ENCODE assay signal across 27 cellular contexts in genomic region chr3:45365060-45365459, GRCh38. TPM values are rescaled to one million over a fixed set of nuclear protein-coding genes. Genes with fewer than 3 reads are reported as not detected.
A peak's percentile ranks its signal among the peaks of the same experiment; 100 is the strongest.
DNase-seq lines count a peak whose midpoint lies in the region; ATAC-seq and TF ChIP-seq lines count a peak whose summit lies in the region.
"Had no signal": no experiment of that assay in that cellular context is flagged by ENCODE, and none has a peak within 500 bp of the region (broad histone marks: within the 10 kb centered on the region; RNA-seq: fewer than 3 reads in every experiment).

No MANE protein-coding gene starts in this region.

- H3K4me3 Mint-ChIP-seq in naive thymus-derived CD4-positive, alpha-beta T cell: no peak overlapping the region
- H3K4me3 Mint-ChIP-seq: activated CD4-positive, alpha-beta T cell treated with anti-CD3 and anti-CD28 coated beads for 36 hours; activated naive CD8-positive, alpha-beta T cell; CD4-positive, alpha-beta T cell; immature natural killer cell; memory B cell had no signal

- no peaks in the 10 kb centered on the region for H3K27me3 ChIP-seq in SK-N-SH (ENCODE audit: insufficient read depth)
- H3K27me3 ChIP-seq in smooth muscle cell (ENCODE audit: low read depth): no peaks in the 10 kb centered on the region
- no peaks in the 10 kb centered on the region for H3K27me3 ChIP-seq in naive thymus-derived CD4-positive, alpha-beta T cell (ENCODE audit: control insufficient read depth in 2 of 2, insufficient read depth in 2 of 2, low read length in 2 of 2)
- H3K27me3 ChIP-seq: body of pancreas, ovary, suprapubic skin, upper lobe of left lung had no signal

- H3K79me2 ChIP-seq in SK-N-SH (ENCODE audit: insufficient read depth) (no peaks in the 10 kb centered on the region), smooth muscle cell (ENCODE audit: low read depth) (no peaks in the 10 kb centered on the region)

- H3K4me2 ChIP-seq in SK-N-SH (no peak overlapping the region), smooth muscle cell (peak overlapping the region; percentile 19)
- H3K4me2 ChIP-seq: PC-9 had no signal

- TF ChIP-seq EP300 in SK-N-SH (IDR thresholded peaks at IDR 0.05; ENCODE audit: borderline replicate concordance in 1 of 2, low read depth in 1 of 2, low read length in 1 of 2): no peak

- no peak overlapping the region for H2AFZ ChIP-seq in SK-N-SH (ENCODE audit: low read depth)
- H2AFZ ChIP-seq in smooth muscle cell (ENCODE audit: low read depth): no peak overlapping the region
- H2AFZ ChIP-seq: PC-9 had no signal

- intact Hi-C loops in naive thymus-derived CD4-positive, alpha-beta T cell (cut with micrococcal nuclease): no loop called here

- no peaks in the 10 kb centered on the region for H3K9me3 ChIP-seq in SK-N-SH
- no peaks in the 10 kb centered on the region for H3K9me3 ChIP-seq in smooth muscle cell (replicated peaks; ENCODE audit: low read depth)
- no peaks in the 10 kb centered on the region for H3K9me3 ChIP-seq in naive thymus-derived CD4-positive, alpha-beta T cell (ENCODE audit: control insufficient read depth in 2 of 3, low read length in 3 of 3)
- H3K9me3 ChIP-seq: body of pancreas, ovary, suprapubic skin, upper lobe of left lung had no signal

- TF ChIP-seq CTCF in SK-N-SH (IDR thresholded peaks at IDR 0.05) (no peak), fibroblast of mammary gland (conservative IDR thresholded peaks at IDR 0.05; ENCODE audit: control insufficient read depth, insufficient read depth, low read depth, low read length) (no peak), smooth muscle cell (IDR thresholded peaks at IDR 0.05; ENCODE audit: borderline replicate concordance, insufficient read depth, poor library complexity, severe bottlenecking) (no peak)

- no peak overlapping the region for H3K27ac Mint-ChIP-seq in naive thymus-derived CD4-positive, alpha-beta T cell
- H3K27ac Mint-ChIP-seq: activated CD4-positive, alpha-beta T cell treated with anti-CD3 and anti-CD28 coated beads for 36 hours; activated naive CD8-positive, alpha-beta T cell; CD4-positive, alpha-beta T cell; immature natural killer cell; memory B cell had no signal

- H3K27ac ChIP-seq in SK-N-SH (ENCODE audit: low read depth in 2 of 2, low read length in 1 of 2) (no peak overlapping the region), smooth muscle cell (ENCODE audit: low read depth) (peak overlapping the region; percentile 47)
- H3K27ac ChIP-seq in naive thymus-derived CD4-positive, alpha-beta T cell (ENCODE audit: low read depth, low read length): no peak overlapping the region
- H3K27ac ChIP-seq: body of pancreas, ovary, PC-9, skin epidermis, suprapubic skin, upper lobe of left lung had no signal

- POLR2A ChIA-PET in SK-N-SH (lab: Yijun Ruan, JAX): no interaction called here
- POLR2A ChIA-PET in naive thymus-derived CD4-positive, alpha-beta T cell (lab: Charles Lee): no interaction called here

- no peak overlapping the region for H3K9ac ChIP-seq in SK-N-SH
- no peak overlapping the region for H3K9ac ChIP-seq in smooth muscle cell (ENCODE audit: low read depth)

- peaks cover 6 to 19% (median 8%) of the 10 kb centered on the region in 5 donors for H3K27me3 Mint-ChIP-seq in naive thymus-derived CD4-positive, alpha-beta T cell

- H3K4me1 ChIP-seq in SK-N-SH (ENCODE audit: control insufficient read depth in 1 of 2, insufficient read depth in 2 of 2, low read depth in 1 of 2, low read length in 1 of 2): no peaks in the 10 kb centered on the region
- H3K4me1 ChIP-seq in smooth muscle cell (ENCODE audit: low read depth): peaks cover 3% of the 10 kb centered on the region
- no peaks in the 10 kb centered on the region for H3K4me1 ChIP-seq in naive thymus-derived CD4-positive, alpha-beta T cell (ENCODE audit: control insufficient read depth in 2 of 2, insufficient read depth in 2 of 2, low read length in 2 of 2)
- H3K4me1 ChIP-seq: body of pancreas, suprapubic skin, upper lobe of left lung had no signal

- H3K4me1 Mint-ChIP-seq in naive thymus-derived CD4-positive, alpha-beta T cell: peaks cover 0 to 4% (median 0%) of the 10 kb centered on the region in 7 donors
- H3K4me1 Mint-ChIP-seq: activated CD4-positive, alpha-beta T cell treated with anti-CD3 and anti-CD28 coated beads for 36 hours; immature natural killer cell; memory B cell had no signal

- CTCF ChIA-PET in SK-N-SH (lab: Yijun Ruan, JAX): interaction anchor here (1.0 kb wide), 1 partner anchor 140 kb away, joined by 3 read pairs; no protein-coding TSS in a partner anchor
- CTCF ChIA-PET in naive thymus-derived CD4-positive, alpha-beta T cell (lab: Charles Lee): no interaction called here

- no peak for TF ChIP-seq RAD21 in SK-N-SH (IDR thresholded peaks at IDR 0.05; ENCODE audit: low read length)

- no peak for ATAC-seq in naive thymus-derived CD4-positive, alpha-beta T cell
- ATAC-seq: activated CD4-positive, alpha-beta T cell treated with anti-CD3 and anti-CD28 coated beads for 36 hours; body of pancreas; Right ventricle myocardium inferior had no signal

- H3K4me3 ChIP-seq in SK-N-SH (ENCODE audit: low read depth in 2 of 2, low read length in 1 of 2) (no peak overlapping the region), fibroblast of mammary gland (ENCODE audit: control insufficient read depth, low read depth, low read length) (no peak overlapping the region), smooth muscle cell (no peak overlapping the region)
- no peak overlapping the region for H3K4me3 ChIP-seq in naive thymus-derived CD4-positive, alpha-beta T cell (ENCODE audit: low read length)
- H3K4me3 ChIP-seq: body of pancreas, ovary, PC-9, skin epidermis, suprapubic skin, upper lobe of left lung had no signal

- peaks cover 0 to 7% (median 3%) of the 10 kb centered on the region in 5 donors for H3K36me3 Mint-ChIP-seq in naive thymus-derived CD4-positive, alpha-beta T cell
- H3K36me3 Mint-ChIP-seq: immature natural killer cell, memory B cell had no signal

- DNase-seq in HCEC 1CT (peak; percentile 52), SK-N-SH (no peak), fibroblast of mammary gland (ENCODE audit: low read depth) (peak; percentile 43), smooth muscle cell (lab: John Stamatoyannopoulos, UW; ENCODE audit: unreplicated experiment) (no peak), SW480 (ENCODE audit: low spot score) (no peak), medulla oblongata (ENCODE audit: extremely low spot score) (no peak)
- no peak for DNase-seq in naive thymus-derived CD4-positive, alpha-beta T cell
- DNase-seq: activated CD4-positive, alpha-beta T cell treated with anti-CD3 and anti-CD28 coated beads for 36 hours; activated effector memory CD4-positive, alpha-beta T cell treated with Interleukin-2 at 50 U/mL for 16 hours; body of pancreas; CD4-positive, alpha-beta T cell; cerebellar nuclear complex; hypothalamus; immature natural killer cell; KBM-7; NCI-H1417; NCI-H2029; NCI-H526; ovary; PC-9; stimulated activated naive CD4-positive, alpha-beta T cell; upper lobe of left lung had no signal

- H3K36me3 ChIP-seq in SK-N-SH (replicated peaks in 1 of 2; ENCODE audit: control insufficient read depth in 1 of 2, insufficient read depth in 2 of 2, low read length in 1 of 2) (no peaks in the 10 kb centered on the region), smooth muscle cell (ENCODE audit: low read depth) (no peaks in the 10 kb centered on the region)
- no peaks in the 10 kb centered on the region for H3K36me3 ChIP-seq in naive thymus-derived CD4-positive, alpha-beta T cell (ENCODE audit: control insufficient read depth in 2 of 3, insufficient read depth in 3 of 3, low read length in 3 of 3)
- H3K36me3 ChIP-seq: ovary, suprapubic skin, upper lobe of left lung had no signal

- no peaks in the 10 kb centered on the region for H3K9me2 ChIP-seq in SK-N-SH

- H3F3A ChIP-seq in SK-N-SH (replicated peaks; ENCODE audit: insufficient read depth) (no peaks in the 10 kb centered on the region), smooth muscle cell (ENCODE audit: low read depth) (peaks cover 11% of the 10 kb centered on the region)

- peaks cover 0 to 13% (median 3%) of the 10 kb centered on the region in 11 donors for H3K9me3 Mint-ChIP-seq in naive thymus-derived CD4-positive, alpha-beta T cell
- H3K9me3 Mint-ChIP-seq: CD4-positive, alpha-beta T cell; immature natural killer cell had no signal

- H4K20me1 ChIP-seq in SK-N-SH (ENCODE audit: insufficient read depth) (no peaks in the 10 kb centered on the region), smooth muscle cell (ENCODE audit: low read depth) (no peaks in the 10 kb centered on the region)

TF ChIP-seq in SK-N-SH, 30 proteins besides CTCF, POLR2A, EP300 and RAD21:
- TF ChIP-seq FOSL2 (IDR thresholded peaks at IDR 0.05; ENCODE audit: borderline replicate concordance, low read depth): peak; percentile 29; the same call in 1 of the 2 replicates
- TF ChIP-seq NRF1 (IDR thresholded peaks at IDR 0.05; ENCODE audit: low read depth, low read length): no peak
- TF ChIP-seq ELF1 (IDR thresholded peaks at IDR 0.05): no peak
- no peak for TF ChIP-seq RXRA (IDR thresholded peaks at IDR 0.05; ENCODE audit: borderline replicate concordance, low read depth)
- TF ChIP-seq EZH2phosphoT487 (IDR thresholded peaks at IDR 0.05; ENCODE audit: borderline replicate concordance, low read depth): no peak
- TF ChIP-seq JUND (IDR thresholded peaks at IDR 0.05): peak; percentile 26; the same call in 1 of the 2 replicates
- TF ChIP-seq GATA2 (CRISPR knock-in tag; IDR thresholded peaks at IDR 0.05): no peak
- no peak for TF ChIP-seq USF1 (IDR thresholded peaks at IDR 0.05; ENCODE audit: borderline replicate concordance, low read depth)

RNA-seq across cellular contexts. Expression of gene LARS2, which starts 23.3 kb away (rescaled TPM):
- polyA plus RNA-seq in SK-N-SH (2012; rRNA removed) (13.5 and 16.1 TPM in 2 replicates), smooth muscle cell (11.1 and 12.8 TPM in 2 replicates)
- polyA plus RNA-seq in SK-N-SH (2012; cell fraction: cytosol; rRNA removed): 12.8 and 12.9 TPM in 2 replicates
- polyA plus RNA-seq in SK-N-SH (2012; cell fraction: nucleus; rRNA removed): 12.4 and 14.7 TPM in 2 replicates
- 14.5 and 19.0 TPM in 2 replicates for total RNA-seq in smooth muscle cell
- total RNA-seq in naive thymus-derived CD4-positive, alpha-beta T cell: 10 to 100 TPM; 17.1 to 32.2 (median 19.6) TPM
- 10 to 100 TPM in 1 of 2 donors, 1 to 10 TPM in 1; 6.1 to 10.9 TPM for polyA plus RNA-seq in naive thymus-derived CD4-positive, alpha-beta T cell

Comparison
In these comparisons a context has a peak if more than half of its experiments do, and no peak if none do; other contexts are left out.
1. DNase-seq: peak in HCEC 1CT (single experiment) and fibroblast of mammary gland (single experiment); none in SK-N-SH (single experiment), smooth muscle cell (single experiment), SW480 (single experiment), medulla oblongata (single experiment) and naive thymus-derived CD4-positive, alpha-beta T cell (0 of 9).